ENCODE assay signal across 8 cellular contexts in genomic region chr11:5596611-5597201, GRCh38. TPM values are rescaled to one million over a fixed set of nuclear protein-coding genes. Genes with fewer than 3 reads are reported as not detected.
A peak's percentile ranks its signal among the peaks of the same experiment; 100 is the strongest.
DNase-seq lines count a peak whose midpoint lies in the region; ATAC-seq and TF ChIP-seq lines count a peak whose summit lies in the region.

TSS of gene TRIM6 (plus strand) at chr11:5596637. CDS start at chr11:5596898, 261 bp downstream.

- H3K36me3 Mint-ChIP-seq in stimulated activated naive B cell treated with anti-CD40 and anti-IgM and Interleukin-4, amounts not matched to agents 10 μg/mL and 1 μg/mL and 100 μg/mL, for 72 hours = no peaks in the 10 kb centered on the region

- peak within 1 kb of the TSS; percentile 42 for H3K4me2 ChIP-seq in mammary epithelial cell (ENCODE audit: insufficient read depth, low read depth, low read length)

- H3K27me3 ChIP-seq in BJ (ENCODE audit: control insufficient read depth, insufficient read depth, low read length) = no peaks in the 10 kb centered on the region
- no peaks in the 10 kb centered on the region for H3K27me3 ChIP-seq in mammary epithelial cell (ENCODE audit: insufficient read depth, low read length)
- H3K27me3 ChIP-seq in kidney epithelial cell (ENCODE audit: control insufficient read depth, insufficient read depth, low read length) = no peaks in the 10 kb centered on the region

- H2AFZ ChIP-seq in mammary epithelial cell (ENCODE audit: low read depth, low read length) = peak within 1 kb of the TSS; percentile 20

- H3K4me1 ChIP-seq in mammary epithelial cell (ENCODE audit: insufficient read depth, low read length) = peaks cover 5% of the 10 kb centered on the region

- in situ Hi-C loops in mammary epithelial cell (cut with MboI; ENCODE audit: low sequenced_read_pairs in 2 of 2) = no loop called here

- peaks cover 0 to 5% of the 10 kb centered on the region in 2 donors for H3K27me3 Mint-ChIP-seq in stimulated activated naive B cell treated with anti-CD40 and anti-IgM and Interleukin-4, amounts not matched to agents 10 μg/mL and 1 μg/mL and 100 μg/mL, for 72 hours

- no peaks in the 10 kb centered on the region for H3K9me3 Mint-ChIP-seq in stimulated activated naive B cell treated with anti-CD40 and anti-IgM and Interleukin-4, amounts not matched to agents 10 μg/mL and 1 μg/mL and 100 μg/mL, for 72 hours

- ATAC-seq in GM19395 (IDR thresholded peaks at IDR 0.05; ENCODE audit: unreplicated experiment) = peak; percentile 56
- ATAC-seq in stimulated activated naive B cell treated with anti-CD40 and anti-IgM and Interleukin-4, amounts not matched to agents 10 μg/mL and 1 μg/mL and 100 μg/mL, for 72 hours (replicated peaks) = peak; percentile 20 to 31
- ATAC-seq in GM21526 (IDR thresholded peaks at IDR 0.05; ENCODE audit: low FRiP score, unreplicated experiment) = no peak

- H3K27ac Mint-ChIP-seq in stimulated activated naive B cell treated with anti-CD40 and anti-IgM and Interleukin-4, amounts not matched to agents 10 μg/mL and 1 μg/mL and 100 μg/mL, for 72 hours = peak within 1 kb of the TSS; percentile 59

- DNase-seq in BJ (ENCODE audit: low read depth) (no peak), LHCN-M2 (ENCODE audit: low read depth) (peak; percentile 24), mammary epithelial cell (peak; percentile 28), kidney epithelial cell (ENCODE audit: low read depth) (no peak)
- DNase-seq in stimulated activated naive B cell treated with anti-CD40 and anti-IgM and Interleukin-4, amounts not matched to agents 10 μg/mL and 1 μg/mL and 100 μg/mL, for 72 hours = no peak
- DNase-seq in activated CD8-positive, alpha-beta memory T cell treated with anti-CD3 and anti-CD28 coated beads for 24 hours = no peak

- intact Hi-C loops in mammary epithelial cell (cut with micrococcal nuclease) = loop anchor here (1.0 to 5.0 kb wide), 3 partner anchors 25 to 88 kb away; partner anchors contain the start of gene TRIM5

- TF ChIP-seq CTCF in BJ (IDR thresholded peaks at IDR 0.05; ENCODE audit: insufficient read depth, low read depth, low read length) (no peak), mammary epithelial cell (conservative IDR thresholded peaks at IDR 0.05 in 1 of 2, IDR thresholded peaks at IDR 0.05 in 1 of 2; ENCODE audit: extremely low read depth in 1 of 2, insufficient read depth in 1 of 2, low read depth in 1 of 2, low read length in 2 of 2) (no peak), kidney epithelial cell (IDR thresholded peaks at IDR 0.05; ENCODE audit: insufficient read depth, low read length, poor library complexity, severe bottlenecking) (no peak)

- CTCF ChIA-PET in BJ (lab: Yijun Ruan, JAX) = interaction anchor here (1.1 to 1.3 kb wide), 2 partner anchors 9 to 16 kb away, joined by 3 to 4 read pairs; no protein-coding TSS in a partner anchor
- CTCF ChIA-PET in mammary epithelial cell (lab: Charles Lee; ENCODE audit: low non-redundant PET) = interaction anchor here (0.5 kb wide), 1 partner anchor 8 kb away, joined by 7 read pairs; no protein-coding TSS in a partner anchor

- BruUV-seq in mammary epithelial cell (replicated peaks; lab: Mats Ljungman, UMichigan) = TSS peak; percentile 58

- H3K36me3 ChIP-seq in BJ (ENCODE audit: control insufficient read depth, insufficient read depth, low read length) (no peaks in the 10 kb centered on the region), mammary epithelial cell (ENCODE audit: insufficient read depth, low read length) (no peaks in the 10 kb centered on the region), kidney epithelial cell (ENCODE audit: control insufficient read depth, insufficient read depth, low read length) (no peaks in the 10 kb centered on the region)

- no peak within 1 kb of the TSS for H3K9ac ChIP-seq in mammary epithelial cell (ENCODE audit: insufficient read depth, low read length)

- H3K4me3 Mint-ChIP-seq in stimulated activated naive B cell treated with anti-CD40 and anti-IgM and Interleukin-4, amounts not matched to agents 10 μg/mL and 1 μg/mL and 100 μg/mL, for 72 hours = peak within 1 kb of the TSS; percentile 85 to 90

- POLR2A ChIA-PET in BJ (lab: Charles Lee) = interaction anchor here (1.0 kb wide), 1 partner anchor 199 kb away, joined by 7 read pairs; no protein-coding TSS in a partner anchor

- no peaks in the 10 kb centered on the region for H3K9me3 ChIP-seq in mammary epithelial cell (replicated peaks; ENCODE audit: insufficient read depth, low read length)

- H4K20me1 ChIP-seq in mammary epithelial cell (ENCODE audit: insufficient read depth, low read length) = no peaks in the 10 kb centered on the region

- H3K4me1 Mint-ChIP-seq in stimulated activated naive B cell treated with anti-CD40 and anti-IgM and Interleukin-4, amounts not matched to agents 10 μg/mL and 1 μg/mL and 100 μg/mL, for 72 hours = peaks cover 10 to 28% of the 10 kb centered on the region in 2 donors

- no peak within 1 kb of the TSS for H3K27ac ChIP-seq in mammary epithelial cell (ENCODE audit: insufficient read depth, low read depth, low read length)

- H3K4me3 ChIP-seq in BJ (ENCODE audit: low read depth, low read length) (peak within 1 kb of the TSS; percentile 46), mammary epithelial cell (replicated peaks in 1 of 3; ENCODE audit: insufficient read depth in 1 of 3, low read depth in 2 of 3, low read length in 3 of 3) (no peak within 1 kb of the TSS), kidney epithelial cell (ENCODE audit: low read depth, low read length) (peak within 1 kb of the TSS; percentile 49)

- 92% methylated on average over 12 of the region's 20 CpGs for WGBS in mammary epithelial cell (ENCODE audit: low coverage, missing lambda C conversion rate)

- H3K79me2 ChIP-seq in mammary epithelial cell (ENCODE audit: insufficient read depth, low read length) = no peaks in the 10 kb centered on the region

- dilution Hi-C loops in mammary epithelial cell (cut with HindIII; ENCODE audit: low sequenced_read_pairs) = no loop called here

RNA-seq across cellular contexts. Expression of gene TRIM6, which starts in this region (rescaled TPM):
- polyA plus RNA-seq in BJ (2011; rRNA removed) (3.8 and 4.5 TPM in 2 replicates), mammary epithelial cell (not detected)
- 1.7 and 1.9 TPM in 2 replicates for polyA minus RNA-seq in BJ (2011; rRNA and poly(A)+ RNA removed)
- total RNA-seq in LHCN-M2 (2014; rRNA removed) (1.7 and 2.9 TPM in 2 replicates), mammary epithelial cell (1 to 10 TPM; 4.4 to 6.0 TPM), kidney epithelial cell (3.4 and 4.9 TPM in 2 replicates)
- polyA plus RNA-seq in LHCN-M2 (2012) = 0.72 TPM
- polyA minus RNA-seq in mammary epithelial cell = not detected

Comparison
In these comparisons a context has a peak if more than half of its experiments do, and no peak if none do; other contexts are left out.
1. DNase-seq: peak in LHCN-M2 (single experiment) and mammary epithelial cell (single experiment); none in BJ (single experiment), kidney epithelial cell (single experiment), stimulated activated naive B cell treated with anti-CD40 and anti-IgM and Interleukin-4, amounts not matched to agents 10 μg/mL and 1 μg/mL and 100 μg/mL, for 72 hours (single experiment) and activated CD8-positive, alpha-beta memory T cell treated with anti-CD3 and anti-CD28 coated beads for 24 hours (single experiment).
2. H3K4me3 ChIP-seq: peak in BJ (single experiment) and kidney epithelial cell (single experiment); none in mammary epithelial cell (0 of 3).